ENCODE assay signal across 22 cellular contexts in the genomic region with DNA sequence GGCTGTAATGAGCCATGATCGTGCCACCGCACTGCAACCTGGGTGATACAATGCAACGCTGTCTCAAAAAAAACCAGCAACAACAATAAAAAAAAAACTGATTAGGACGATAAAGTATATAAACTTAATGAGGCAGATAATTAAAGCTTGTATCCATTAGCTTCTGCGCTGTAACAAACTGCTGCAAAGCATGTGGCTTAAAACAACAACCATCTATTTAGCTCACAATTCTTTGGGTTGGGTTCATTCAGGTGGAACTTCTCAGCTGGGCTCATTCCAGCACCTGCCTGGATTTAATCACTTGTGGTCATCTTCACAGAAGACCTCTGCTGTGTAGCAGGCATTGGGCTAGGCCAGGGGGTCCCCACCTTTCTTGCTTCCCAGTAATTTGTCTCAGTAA. TPM values are rescaled to one million over a fixed set of nuclear protein-coding genes. Genes with fewer than 3 reads are reported as not detected.
DNase-seq lines count a peak whose midpoint lies in the region; ATAC-seq and TF ChIP-seq lines count a peak whose summit lies in the region.
"Had no signal": no experiment of that assay in that cellular context is flagged by ENCODE, and none has a peak within 500 bp of the region (broad histone marks: within the 10 kb centered on the region; RNA-seq: fewer than 3 reads in every experiment).

No MANE protein-coding gene starts in this region.

- H2AFZ ChIP-seq in OCI-LY7 (ENCODE audit: low read length): no peak overlapping the region

- CTCF ChIA-PET in HEK293 (lab: Yijun Ruan, JAX) (interaction anchor here (0.7 kb wide), 3 partner anchors 26 to 104 kb away, joined by 3 to 4 read pairs (median 3); no protein-coding TSS in a partner anchor), OCI-LY7 (lab: Charles Lee; ENCODE audit: unreplicated experiment) (no interaction called here)

- H3K4me1 Mint-ChIP-seq in CD14-positive monocyte: no peaks in the 10 kb centered on the region

- peak; percentile 57 for DNase-seq in DMS79 (lab: John Stamatoyannopoulos, UW)
- DNase-seq in astrocyte of the cerebellum (ENCODE audit: low read depth): peak; percentile 51
- peak; percentile 75 for DNase-seq in left kidney (ENCODE audit: low read depth, low spot score)
- no peak for DNase-seq in CD14-positive monocyte (ENCODE audit: low spot score)
- no peak for DNase-seq in OCI-LY7 (ENCODE audit: low spot score)
- no peak for DNase-seq in Right ventricle myocardium inferior (ENCODE audit: missing footprints)
- no peak for DNase-seq in NCI-H2196 (lab: John Stamatoyannopoulos, UW; ENCODE audit: unreplicated experiment)
- DNase-seq: CD4-positive, alpha-beta T cell; COR-L47; DMS 273 treated with DMSO at 0.1 percent for 48 hours; Karpas-422; MG63; NCI-H1417; NCI-H1930; NCI-H2227 treated with DMSO at 0.1 percent for 48 hours; NCI-H510A; NCI-H82; SHP77 had no signal

- no peak overlapping the region for H3K27ac ChIP-seq in HEK293 (ENCODE audit: extremely low read depth, low read depth, low read length)
- no peak overlapping the region for H3K27ac ChIP-seq in OCI-LY7 (ENCODE audit: low read depth, low read length, poor library complexity, severe bottlenecking)

- H3K36me3 Mint-ChIP-seq in CD14-positive monocyte: peaks cover 57 to 88% of the 10 kb centered on the region in 2 donors

- no peak overlapping the region for H3K4me2 ChIP-seq in OCI-LY7 (ENCODE audit: low read length)

- no peak overlapping the region for H3K4me3 Mint-ChIP-seq in CD14-positive monocyte
- H3K4me3 Mint-ChIP-seq: CD4-positive, alpha-beta T cell had no signal

- H3K27ac Mint-ChIP-seq in CD14-positive monocyte: peak overlapping the region in 1 of 7 donors; percentile 56
- H3K27ac Mint-ChIP-seq: CD4-positive, alpha-beta T cell had no signal

- BruUV-seq in OCI-LY7 (replicated peaks; lab: Mats Ljungman, UMichigan): no TSS peak

- intact Hi-C loops in CD14-positive monocyte (cut with micrococcal nuclease) (no loop called here), OCI-LY7 (cut with micrococcal nuclease; ENCODE audit: unreplicated experiment) (no loop called here), Right ventricle myocardium inferior (cut with DNase I) (no loop called here)

- no peaks in the 10 kb centered on the region for H3K79me2 ChIP-seq in OCI-LY7 (ENCODE audit: insufficient read depth, low read depth, low read length)

- no peaks in the 10 kb centered on the region for H3K9me3 Mint-ChIP-seq in CD14-positive monocyte
- H3K9me3 Mint-ChIP-seq: CD4-positive, alpha-beta T cell had no signal

- peaks cover 4 to 58% of the 10 kb centered on the region in 2 experiments; a peak in 2 of 3 replicates for H3K36me3 ChIP-seq in HEK293 (ENCODE audit: control insufficient read depth in 2 of 2, insufficient read depth in 1 of 2, low read length in 2 of 2)
- peaks cover 56% of the 10 kb centered on the region for H3K36me3 ChIP-seq in OCI-LY7 (ENCODE audit: insufficient read depth, low read length)

- in situ Hi-C loops in astrocyte of the cerebellum (cut with HindIII; ENCODE audit: low sequenced_read_pairs): loop anchor here (5.0 kb wide), 1 partner anchor 35 kb away; no protein-coding TSS in a partner anchor

- H3K4me1 ChIP-seq in HEK293 (ENCODE audit: control insufficient read depth, insufficient read depth, low read length) (no peaks in the 10 kb centered on the region), OCI-LY7 (ENCODE audit: insufficient read depth, low read length, poor library complexity, severe bottlenecking) (no peaks in the 10 kb centered on the region)

- no peaks in the 10 kb centered on the region for H3K9me2 ChIP-seq in OCI-LY7 (ENCODE audit: insufficient read depth, low read length)

- POLR2A ChIA-PET in HEK293 (lab: Yijun Ruan, JAX) (interaction anchor here (0.7 kb wide), 1 partner anchor 488 kb away, joined by 3 read pairs; no protein-coding TSS in a partner anchor), OCI-LY7 (lab: Charles Lee) (interaction anchor here (0.5 to 0.7 kb wide), 2 partner anchors 20 to 1711 kb away, joined by 3 read pairs; no protein-coding TSS in a partner anchor)

- H4K20me1 ChIP-seq in OCI-LY7 (ENCODE audit: insufficient read depth, low read length): no peaks in the 10 kb centered on the region

- H3K9me3 ChIP-seq in HEK293 (ENCODE audit: control insufficient read depth, insufficient read depth, low read depth, low read length) (no peaks in the 10 kb centered on the region), OCI-LY7 (ENCODE audit: low read length) (no peaks in the 10 kb centered on the region)
- H3K9me3 ChIP-seq: MG63 had no signal

- H3K4me3 ChIP-seq in HEK293 (ENCODE audit: low read depth, low read length) (no peak overlapping the region), astrocyte of the cerebellum (ENCODE audit: low read depth, low read length) (no peak overlapping the region), OCI-LY7 (ENCODE audit: low read depth, low read length, poor library complexity, severe bottlenecking) (no peak overlapping the region)
- H3K4me3 ChIP-seq: MG63 had no signal

- no peak for ATAC-seq in Right ventricle myocardium inferior

- TF ChIP-seq CTCF in HEK293 (tag by site-specific recombination; IDR thresholded peaks at IDR 0.05): no peak
- TF ChIP-seq CTCF in astrocyte of the cerebellum (IDR thresholded peaks at IDR 0.05; ENCODE audit: low read depth, low read length, missing control alignments): no peak
- no peak for TF ChIP-seq CTCF in CD14-positive monocyte (IDR thresholded peaks at IDR 0.05)
- TF ChIP-seq CTCF in OCI-LY7 (conservative IDR thresholded peaks at IDR 0.05; ENCODE audit: low read length): no peak

- H3K27me3 Mint-ChIP-seq in CD14-positive monocyte (ENCODE audit: low read depth in 3 of 3): no peaks in the 10 kb centered on the region
- H3K27me3 Mint-ChIP-seq: CD4-positive, alpha-beta T cell had no signal

TF ChIP-seq in HEK293, 187 proteins besides CTCF, POLR2A, EP300 and RAD21 (continues in another document):
- TF ChIP-seq PRDM6 (tag by site-specific recombination; IDR thresholded peaks at IDR 0.05): peak; percentile 72
- TF ChIP-seq ZIC2 (tag by site-specific recombination; IDR thresholded peaks at IDR 0.05): peak; percentile 75
- peak; percentile 50; the same call in 1 of the 2 replicates for TF ChIP-seq SP7 (tag by site-specific recombination; IDR thresholded peaks at IDR 0.05)
- TF ChIP-seq, protein P1, sequence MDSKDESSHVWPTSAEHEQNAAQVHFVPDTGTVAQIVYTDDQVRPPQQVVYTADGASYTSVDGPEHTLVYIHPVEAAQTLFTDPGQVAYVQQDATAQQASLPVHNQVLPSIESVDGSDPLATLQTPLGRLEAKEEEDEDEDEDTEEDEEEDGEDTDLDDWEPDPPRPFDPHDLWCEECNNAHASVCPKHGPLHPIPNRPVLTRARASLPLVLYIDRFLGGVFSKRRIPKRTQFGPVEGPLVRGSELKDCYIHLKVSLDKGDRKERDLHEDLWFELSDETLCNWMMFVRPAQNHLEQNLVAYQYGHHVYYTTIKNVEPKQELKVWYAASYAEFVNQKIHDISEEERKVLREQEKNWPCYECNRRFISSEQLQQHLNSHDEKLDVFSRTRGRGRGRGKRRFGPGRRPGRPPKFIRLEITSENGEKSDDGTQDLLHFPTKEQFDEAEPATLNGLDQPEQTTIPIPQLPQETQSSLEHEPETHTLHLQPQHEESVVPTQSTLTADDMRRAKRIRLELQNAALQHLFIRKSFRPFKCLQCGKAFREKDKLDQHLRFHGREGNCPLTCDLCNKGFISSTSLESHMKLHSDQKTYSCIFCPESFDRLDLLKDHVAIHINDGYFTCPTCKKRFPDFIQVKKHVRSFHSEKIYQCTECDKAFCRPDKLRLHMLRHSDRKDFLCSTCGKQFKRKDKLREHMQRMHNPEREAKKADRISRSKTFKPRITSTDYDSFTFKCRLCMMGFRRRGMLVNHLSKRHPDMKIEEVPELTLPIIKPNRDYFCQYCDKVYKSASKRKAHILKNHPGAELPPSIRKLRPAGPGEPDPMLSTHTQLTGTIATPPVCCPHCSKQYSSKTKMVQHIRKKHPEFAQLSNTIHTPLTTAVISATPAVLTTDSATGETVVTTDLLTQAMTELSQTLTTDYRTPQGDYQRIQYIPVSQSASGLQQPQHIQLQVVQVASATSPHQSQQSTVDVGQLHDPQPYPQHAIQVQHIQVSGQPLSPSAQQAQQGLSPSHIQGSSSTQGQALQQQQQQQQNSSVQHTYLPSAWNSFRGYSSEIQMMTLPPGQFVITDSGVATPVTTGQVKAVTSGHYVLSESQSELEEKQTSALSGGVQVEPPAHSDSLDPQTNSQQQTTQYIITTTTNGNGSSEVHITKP (tag by site-specific recombination; IDR thresholded peaks at IDR 0.05): no peak
- TF ChIP-seq ZNF843 (tag by site-specific recombination; IDR thresholded peaks at IDR 0.05): peak; percentile 36; the same call in 1 of the 2 replicates
- no peak for TF ChIP-seq ZNF19 (tag by site-specific recombination; IDR thresholded peaks at IDR 0.05; ENCODE audit: low read depth)
- 0 out of 2 replicates have a peak, but pooled peaks have one; percentile 43 for TF ChIP-seq ZNF423 (tag by site-specific recombination; IDR thresholded peaks at IDR 0.05)
- TF ChIP-seq OSR2 (tag by site-specific recombination; IDR thresholded peaks at IDR 0.05): peak; percentile 91
- TF ChIP-seq ZNF677 (tag by site-specific recombination; IDR thresholded peaks at IDR 0.05): no peak

RNA-seq across cellular contexts. Expression of gene LCMT1, which starts 45.9 kb away (rescaled TPM):
- 10 to 100 TPM; 33.1 to 34.2 TPM for polyA plus RNA-seq in CD14-positive monocyte
- total RNA-seq in OCI-LY7 (2014; rRNA removed; shearing (Covaris generic)): 19.4 and 31.3 TPM in 2 replicates
- 41.1 and 42.0 TPM in 2 replicates for total RNA-seq in OCI-LY7 (2022)
- 35.3 TPM for total RNA-seq in Right ventricle myocardium inferior

RNA-seq across cellular contexts. Expression of gene AQP8, which starts 59.3 kb away (rescaled TPM):
- not detected for polyA plus RNA-seq in CD14-positive monocyte
- total RNA-seq in OCI-LY7 (2014; rRNA removed; shearing (Covaris generic)): not detected in 2 replicates
- total RNA-seq in OCI-LY7 (2022): not detected in 2 replicates
- not detected for total RNA-seq in Right ventricle myocardium inferior
- total RNA-seq: Daoy, RPMI7951 had no signal
- polyA plus RNA-seq: BJ had no signal

Comparison
In these comparisons a context has a peak if more than half of its experiments do, and no peak if none do; other contexts are left out.
1. DNase-seq: peak in DMS79 (single experiment), astrocyte of the cerebellum (single experiment) and left kidney (single experiment); none in CD14-positive monocyte (single experiment), OCI-LY7 (single experiment), Right ventricle myocardium inferior (single experiment) and NCI-H2196 (single experiment).